ENCODE assay signal across 8 cellular contexts in the genomic region with DNA sequence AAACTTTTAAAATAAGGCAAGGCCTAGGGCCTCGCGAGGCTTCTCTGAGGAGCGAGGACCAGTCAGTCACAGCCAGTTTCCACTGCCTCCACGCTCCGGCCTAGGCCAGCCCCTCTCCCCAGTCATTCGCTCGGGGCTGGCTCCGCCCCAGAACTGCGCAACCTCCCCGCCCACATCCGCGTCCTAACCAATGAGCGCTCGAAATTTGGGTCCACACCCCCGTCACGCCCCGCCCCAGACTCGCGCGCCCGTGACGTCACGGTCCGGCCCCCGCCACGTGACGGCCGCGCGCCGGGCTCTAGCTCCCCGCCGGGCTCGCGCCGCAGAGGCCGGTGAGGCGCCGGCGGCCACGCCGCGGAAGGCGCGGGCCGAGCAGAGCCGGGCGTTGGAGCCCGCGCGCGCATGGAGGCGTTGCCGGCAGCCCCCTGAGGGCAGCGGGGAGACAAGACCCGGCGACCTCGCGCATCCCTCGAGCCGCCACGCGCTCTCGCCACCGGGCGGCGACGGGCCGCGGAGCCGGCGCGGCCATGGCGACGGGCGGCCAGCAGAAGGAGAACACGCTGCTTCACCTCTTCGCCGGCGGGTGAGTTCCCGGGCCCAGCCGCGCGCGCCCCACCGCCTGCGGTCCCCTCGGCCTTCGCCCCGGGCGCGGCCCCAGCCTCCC. TPM values are rescaled to one million over a fixed set of nuclear protein-coding genes. Genes with fewer than 3 reads are reported as not detected.
DNase-seq lines count a peak whose midpoint lies in the region; ATAC-seq and TF ChIP-seq lines count a peak whose summit lies in the region.

A gene with protein sequence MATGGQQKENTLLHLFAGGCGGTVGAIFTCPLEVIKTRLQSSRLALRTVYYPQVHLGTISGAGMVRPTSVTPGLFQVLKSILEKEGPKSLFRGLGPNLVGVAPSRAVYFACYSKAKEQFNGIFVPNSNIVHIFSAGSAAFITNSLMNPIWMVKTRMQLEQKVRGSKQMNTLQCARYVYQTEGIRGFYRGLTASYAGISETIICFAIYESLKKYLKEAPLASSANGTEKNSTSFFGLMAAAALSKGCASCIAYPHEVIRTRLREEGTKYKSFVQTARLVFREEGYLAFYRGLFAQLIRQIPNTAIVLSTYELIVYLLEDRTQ (plus strand): TSS at position 301 of the 664 bp plus-strand sequence. CDS start 227 bp downstream, at position 528.

- peak; percentile 93 for DNase-seq in ACHN
- DNase-seq in NCI-H2171 treated with DMSO at 0.1 percent for 48 hours (lab: John Stamatoyannopoulos, UW): peak; percentile 93
- DNase-seq in breast epithelium (ENCODE audit: low spot score in 2 of 2): peak; percentile 94 to 99

- no peaks in the 10 kb centered on the region for H3K9me3 ChIP-seq in breast epithelium
- no peaks in the 10 kb centered on the region; the same call in 1 of the 2 replicates for H3K9me3 ChIP-seq in iPS-20b (ENCODE audit: insufficient read depth, low read depth, low read length)

- TF ChIP-seq POLR2A in breast epithelium (IDR thresholded peaks at IDR 0.05): peak; percentile 12

- in situ Hi-C loops in ACHN (cut with HindIII; ENCODE audit: low pct_ligation_motif_present, low pct_unique_long_range_greater_than_20kb, low sequenced_read_pairs): no loop called here

- H3K9ac ChIP-seq in iPS-20b (ENCODE audit: low read depth, low read length): peak within 1 kb of the TSS; percentile 62; the same call in 1 of the 2 replicates

- H3K27me3 ChIP-seq in breast epithelium (no peaks in the 10 kb centered on the region), iPS-20b (ENCODE audit: insufficient read depth, low read length) (no peaks in the 10 kb centered on the region)

- H3K36me3 ChIP-seq in breast epithelium (no peaks in the 10 kb centered on the region), iPS-20b (ENCODE audit: insufficient read depth, low read depth, low read length) (peaks cover 6% of the 10 kb centered on the region; the same call in 1 of the 2 replicates)

- no peak; the same call in 1 of the 2 replicates for TF ChIP-seq CTCF in VCaP (conservative IDR thresholded peaks at IDR 0.05)
- peak in 1 of 3 donors; percentile 22 for TF ChIP-seq CTCF in breast epithelium (IDR thresholded peaks at IDR 0.05)

- intact Hi-C loops in breast epithelium (cut with DNase I; ENCODE audit: low total_unique reads): no loop called here

- H3K4me3 ChIP-seq in breast epithelium: peak within 1 kb of the TSS; percentile 65 to 76 (median 74)
- peak within 1 kb of the TSS; percentile 80 for H3K4me3 ChIP-seq in iPS-20b (ENCODE audit: low read length)
- peak within 1 kb of the TSS; percentile 60 to 90 (median 81) for H3K4me3 ChIP-seq in skin epidermis

- H3K27ac ChIP-seq in VCaP (peak within 1 kb of the TSS; percentile 96), breast epithelium (peak within 1 kb of the TSS; percentile 92 to 97), iPS-20b (ENCODE audit: low read length) (no peak within 1 kb of the TSS), skin epidermis (peak within 1 kb of the TSS; percentile 47 to 93 (median 82))

- H3K4me1 ChIP-seq in breast epithelium (peaks cover 0 to 11% of the 10 kb centered on the region in 2 donors), iPS-20b (ENCODE audit: insufficient read depth, low read length) (no peaks in the 10 kb centered on the region; the same call in 1 of the 2 replicates)

- ATAC-seq in GM18870 (IDR thresholded peaks at IDR 0.05; ENCODE audit: unreplicated experiment): peak; percentile 78
- peak; percentile 96 for ATAC-seq in HG03108 (IDR thresholded peaks at IDR 0.05; ENCODE audit: unreplicated experiment)

RNA-seq across cellular contexts. Expression of the gene that starts here (rescaled TPM):
- total RNA-seq in breast epithelium: 10 to 100 TPM in 2 of 3 donors, 1 to 10 TPM in 1; 8.8 to 17.6 (median 10.7) TPM
